In the genomic region with DNA sequence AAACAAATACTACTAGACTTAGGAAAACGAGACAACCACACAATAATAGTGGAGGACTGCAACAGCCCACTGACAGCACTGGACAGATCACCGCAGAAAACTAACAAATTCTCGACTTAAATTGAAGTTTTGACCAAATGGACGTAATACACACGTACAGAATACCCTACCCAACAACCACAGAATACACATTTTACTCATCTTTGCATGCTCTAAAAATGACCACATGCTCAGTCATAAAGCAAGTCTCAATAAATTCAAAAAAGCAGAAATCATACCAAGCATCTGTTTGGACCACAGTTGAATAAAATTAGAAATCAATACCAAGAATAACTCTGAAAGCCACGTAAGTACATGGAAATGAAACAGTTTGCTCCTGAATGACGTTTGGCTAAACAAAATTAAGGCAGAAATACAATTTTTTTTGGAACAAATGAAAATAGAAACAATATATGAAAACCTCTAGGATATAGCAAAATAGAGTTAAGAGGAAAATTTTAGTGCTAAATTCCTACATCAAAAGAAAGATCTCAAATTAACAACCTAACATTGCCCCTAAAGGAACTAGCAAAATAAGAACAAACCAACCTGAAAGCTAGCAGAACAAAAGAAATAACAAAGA, we compare ENCODE assay signal across 1 cellular context.
TF ChIP-seq lines count a peak whose summit lies in the region.

No MANE protein-coding gene starts in this region.

TF ChIP-seq in HepG2, 621 proteins besides CTCF, POLR2A, EP300 and RAD21:
- TF ChIP-seq, protein P1, sequence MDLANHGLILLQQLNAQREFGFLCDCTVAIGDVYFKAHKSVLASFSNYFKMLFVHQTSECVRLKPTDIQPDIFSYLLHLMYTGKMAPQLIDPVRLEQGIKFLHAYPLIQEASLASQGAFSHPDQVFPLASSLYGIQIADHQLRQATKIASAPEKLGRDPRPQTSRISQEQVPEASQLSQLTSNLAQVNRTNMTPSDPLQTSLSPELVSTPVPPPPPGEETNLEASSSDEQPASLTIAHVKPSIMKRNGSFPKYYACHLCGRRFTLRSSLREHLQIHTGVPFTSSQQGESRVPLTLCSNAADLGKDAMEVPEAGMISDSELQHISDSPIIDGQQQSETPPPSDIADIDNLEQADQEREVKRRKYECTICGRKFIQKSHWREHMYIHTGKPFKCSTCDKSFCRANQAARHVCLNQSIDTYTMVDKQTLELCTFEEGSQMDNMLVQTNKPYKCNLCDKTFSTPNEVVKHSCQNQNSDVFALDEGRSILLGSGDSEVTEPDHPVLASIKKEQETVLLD (CRISPR knock-in tag; IDR thresholded peaks at IDR 0.05; ENCODE audit: low read depth): no peak
- TF ChIP-seq ZNF672 (CRISPR knock-in tag; IDR thresholded peaks at IDR 0.05): no peak
- no peak for TF ChIP-seq KAT7 (CRISPR knock-in tag; IDR thresholded peaks at IDR 0.05; ENCODE audit: borderline replicate concordance)
- no peak for TF ChIP-seq ZSCAN22 (CRISPR knock-in tag; IDR thresholded peaks at IDR 0.05)
